ENCODE assay signal across 29 cellular contexts in genomic region chr22:23155143-23155542, GRCh38. TPM values are rescaled to one million over a fixed set of nuclear protein-coding genes. Genes with fewer than 3 reads are reported as not detected.
"Had no signal": no experiment of that assay in that cellular context is flagged by ENCODE, and none has a peak within 500 bp of the region (broad histone marks: within the 10 kb centered on the region; RNA-seq: fewer than 3 reads in every experiment).

No MANE protein-coding gene starts in this region.

- H3K36me3 ChIP-seq: heart right ventricle, prostate gland, right atrium auricular region had no signal

- H3K4me3 ChIP-seq: coronary artery, esophagus squamous epithelium, heart right ventricle, lung, prostate gland, right atrium auricular region, sigmoid colon, testis, tibial artery had no signal

- FAIRE-seq: endothelial cell of umbilical vein, keratinocyte had no signal

- DNase-seq: dermis blood vessel endothelial cell; effector memory CD4-positive, alpha-beta T cell; erythroblast; esophagus squamous epithelium; foreskin melanocyte; glutamatergic neuron; heart right ventricle; hippocampal formation; immature natural killer cell; nucleus accumbens; sigmoid colon; stimulated activated CD4-positive, alpha-beta T cell treated with anti-CD3 and anti-CD28 coated beads, Interleukin-2, amount 100 ng/mL, for 24 hours; stimulated activated CD4-positive, alpha-beta T cell treated with anti-CD3 and anti-CD28 coated beads, Interleukin-4, amount 100 ng/mL, for 24 hours; stimulated activated naive CD8-positive, alpha-beta T cell treated with anti-CD3 and anti-CD28 coated beads, Interleukin-15, Interleukin-2, amounts not matched to agents 100 U/mL and 50 U/mL, for 24 hours; substantia nigra; testis; tibial artery had no signal

- H3K4me1 ChIP-seq: prostate gland, right atrium auricular region, sigmoid colon, testis, tibial artery had no signal

- H3K9me3 ChIP-seq: esophagus squamous epithelium, heart right ventricle, prostate gland, right atrium auricular region, sigmoid colon, testis, tibial artery had no signal

- H3K27ac ChIP-seq: coronary artery, esophagus squamous epithelium, heart right ventricle, prostate gland, right atrium auricular region, sigmoid colon, testis, tibial artery had no signal

- H3K27me3 ChIP-seq: esophagus squamous epithelium, right atrium auricular region, sigmoid colon, testis, tibial artery had no signal

- ATAC-seq: heart right ventricle; natural killer cell treated with Interleukin-12 subunit alpha and Interleukin-12 subunit beta and Interleukin-15 and Interleukin-18, amount 100 ng/mL, for 72 hours; stimulated activated effector memory CD8-positive, alpha-beta T cell treated with anti-CD3 and anti-CD28 coated beads, Interleukin-12 subunit alpha, Interleukin-12 subunit beta, amount 100 ng/mL, for 72 hours; stimulated activated naive CD8-positive, alpha-beta T cell treated with anti-CD3 and anti-CD28 coated beads, Interleukin-15, Interleukin-2, amounts not matched to agents 100 U/mL and 50 U/mL, for 24 hours had no signal

RNA-seq across cellular contexts. Expression of gene RAB36, which starts 9.9 kb away (rescaled TPM):
- total RNA-seq: mononuclear cell had no signal

RNA-seq across cellular contexts. Expression of gene RSPH14, which starts 13.4 kb away (rescaled TPM):
- total RNA-seq: chondrocyte; endothelial cell of umbilical vein; esophagus squamous epithelium; mononuclear cell; natural killer cell treated with Interleukin-12 subunit alpha and Interleukin-12 subunit beta and Interleukin-15 and Interleukin-18, amount 100 ng/mL, for 72 hours; osteocyte; right atrium auricular region had no signal
- polyA plus RNA-seq: endothelial cell of umbilical vein, keratinocyte, liver had no signal
